Comparison of ENCODE assay signal across 1 cellular context in the genomic region with DNA sequence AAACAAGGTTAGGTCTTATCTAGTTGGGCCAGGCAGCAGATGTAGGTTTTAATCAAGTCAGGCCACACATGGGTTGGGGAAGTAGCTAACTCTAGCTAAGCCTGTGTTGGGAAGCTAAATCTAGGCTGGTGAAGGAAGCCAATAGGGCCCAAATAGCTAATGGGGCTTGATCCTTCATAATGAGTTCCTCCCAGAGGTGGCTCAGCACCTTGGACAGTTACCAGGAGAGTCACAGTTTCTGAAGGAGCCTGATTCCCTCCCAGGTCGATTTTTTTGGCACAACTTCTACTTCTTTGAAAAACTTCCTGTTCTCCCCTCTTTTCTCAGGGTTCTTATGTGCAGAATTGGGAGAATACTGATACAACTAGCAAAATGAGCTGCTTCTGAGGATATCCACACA.
TF ChIP-seq lines count a peak whose summit lies in the region.

No MANE protein-coding gene starts in this region.

TF ChIP-seq in IMR-90, 13 proteins besides CTCF, POLR2A, EP300 and RAD21 (continued from another document):
- TF ChIP-seq, protein P1, sequence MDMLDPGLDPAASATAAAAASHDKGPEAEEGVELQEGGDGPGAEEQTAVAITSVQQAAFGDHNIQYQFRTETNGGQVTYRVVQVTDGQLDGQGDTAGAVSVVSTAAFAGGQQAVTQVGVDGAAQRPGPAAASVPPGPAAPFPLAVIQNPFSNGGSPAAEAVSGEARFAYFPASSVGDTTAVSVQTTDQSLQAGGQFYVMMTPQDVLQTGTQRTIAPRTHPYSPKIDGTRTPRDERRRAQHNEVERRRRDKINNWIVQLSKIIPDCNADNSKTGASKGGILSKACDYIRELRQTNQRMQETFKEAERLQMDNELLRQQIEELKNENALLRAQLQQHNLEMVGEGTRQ (IDR thresholded peaks at IDR 0.05; ENCODE audit: low read depth, low read length): no peak
- no peak for TF ChIP-seq NFE2L2 (IDR thresholded peaks at IDR 0.05; ENCODE audit: low read depth, low read length)
- TF ChIP-seq BHLHE40 (IDR thresholded peaks at IDR 0.05; ENCODE audit: low read depth, low read length): no peak
- TF ChIP-seq CEBPB (IDR thresholded peaks at IDR 0.05; ENCODE audit: low read depth, low read length): no peak
- no peak for TF ChIP-seq CHD1 (IDR thresholded peaks at IDR 0.05; ENCODE audit: low read depth, low read length)
- TF ChIP-seq SMC3 (IDR thresholded peaks at IDR 0.05; ENCODE audit: low read depth, low read length): no peak
- no peak for TF ChIP-seq RCOR1 (IDR thresholded peaks at IDR 0.05; ENCODE audit: insufficient replicate concordance, low read length)
- no peak for TF ChIP-seq FOS (IDR thresholded peaks at IDR 0.05; ENCODE audit: low read depth, low read length)
TF ChIP-seq in IMR-90: peak in this region for 0.
